ENCODE assay signal across 16 cellular contexts in the genomic region with DNA sequence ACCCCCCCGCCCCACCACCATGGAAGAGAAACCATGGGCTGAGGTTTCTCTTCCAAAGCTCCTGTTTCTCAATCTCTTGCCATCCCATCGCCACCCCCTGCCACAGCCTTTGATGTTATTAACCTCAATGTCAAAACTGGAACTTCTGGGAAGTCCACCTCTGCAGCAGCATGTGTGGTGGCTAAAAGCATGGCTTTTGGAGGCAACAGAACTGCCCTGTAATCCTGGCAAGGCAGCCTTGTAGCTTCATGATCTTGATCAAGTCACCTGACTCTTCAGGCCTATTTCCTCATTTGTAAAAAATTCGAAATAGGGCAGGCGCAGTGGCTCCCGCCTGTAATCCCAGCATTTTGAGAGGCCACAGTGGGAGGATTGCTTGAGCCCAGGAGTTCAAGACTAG.
"Had no signal": no experiment of that assay in that cellular context is flagged by ENCODE, and none has a peak within 500 bp of the region (broad histone marks: within the 10 kb centered on the region; RNA-seq: fewer than 3 reads in every experiment).

No MANE protein-coding gene starts in this region.

- H3K36me3 ChIP-seq: sigmoid colon had no signal

- H3K27ac ChIP-seq: body of pancreas, epithelial cell of prostate, lower lobe of right lung, sigmoid colon had no signal

- H3K9me3 ChIP-seq: body of pancreas, lower lobe of right lung, sigmoid colon had no signal

- H3K4me3 ChIP-seq: body of pancreas, lower lobe of right lung, sigmoid colon had no signal

- H3K27me3 ChIP-seq: body of pancreas had no signal

- DNase-seq: activated CD4-positive, alpha-beta T cell treated with anti-CD3 and anti-CD28 coated beads, Interleukin-2, amount 10 ng/mL, durations not matched to agents 24 days and 14 days; activated CD8-positive, alpha-beta T cell treated with anti-CD3 and anti-CD28 coated beads, Interleukin-2, amount 10 ng/mL, durations not matched to agents 7 days and 5 days; activated naive CD4-positive, alpha-beta T cell treated with anti-CD3 and anti-CD28 coated beads for 36 hours; activated T-cell treated with anti-CD3 and anti-CD28 coated beads, Interleukin-2, amount 50 U/mL, for 24 hours; body of pancreas; endodermal cell; hypothalamus; islet precursor cell; left colon; lower lobe of right lung; nucleus accumbens; sigmoid colon; stimulated activated CD4-positive, alpha-beta T cell treated with anti-CD3 and anti-CD28 coated beads, Interleukin-4, amount 100 ng/mL, for 4 hours; stimulated activated naive CD4-positive, alpha-beta T cell; T-helper 2 cell had no signal
